Comparison of ENCODE assay signal across 22 cellular contexts in the genomic region with DNA sequence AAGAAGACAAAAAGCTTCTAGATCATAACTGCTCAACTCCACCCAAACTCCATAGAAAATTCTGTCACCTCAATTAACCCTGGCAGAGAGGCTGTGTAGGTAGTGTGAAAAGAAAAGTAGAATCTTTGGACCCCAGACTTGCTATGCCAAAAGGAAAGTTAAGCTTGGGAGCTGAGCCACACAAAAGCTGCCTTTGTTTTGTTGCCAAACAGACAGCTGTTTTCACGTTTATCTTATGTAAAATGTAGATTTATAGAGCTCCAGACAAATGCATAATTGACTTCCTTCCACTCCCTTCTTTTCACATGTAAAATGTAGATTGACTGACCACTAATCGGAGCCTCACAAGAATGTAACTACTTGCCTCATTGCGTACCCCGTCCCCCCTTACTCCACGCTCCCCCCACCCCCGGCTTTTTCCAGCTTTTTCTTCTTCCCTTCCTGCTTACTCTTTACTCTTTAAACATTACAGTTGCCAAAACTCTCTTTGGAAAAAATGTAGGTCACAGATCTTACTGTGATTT.
DNase-seq lines count a peak whose midpoint lies in the region; ATAC-seq and TF ChIP-seq lines count a peak whose summit lies in the region.
"Had no signal": no experiment of that assay in that cellular context is flagged by ENCODE, and none has a peak within 500 bp of the region (broad histone marks: within the 10 kb centered on the region; RNA-seq: fewer than 3 reads in every experiment).

No MANE protein-coding gene starts in this region.

- no peak overlapping the region for H2AFZ ChIP-seq in H9 (ENCODE audit: low read length)
- peak overlapping the region; percentile 73 for H2AFZ ChIP-seq in neural progenitor cell (replicated peaks)

- no peak overlapping the region for H2BK20ac ChIP-seq in H9 (ENCODE audit: low read depth, low read length, poor library complexity, severe bottlenecking)

- no peak overlapping the region for H2BK15ac ChIP-seq in H9 (ENCODE audit: low read depth, low read length)

- H3K27me3 Mint-ChIP-seq in H9 (ENCODE audit: low read depth) = no peaks in the 10 kb centered on the region
- H3K27me3 Mint-ChIP-seq in neural progenitor cell (ENCODE audit: insufficient read depth, low read depth) = no peaks in the 10 kb centered on the region
- H3K27me3 Mint-ChIP-seq: T-cell had no signal

- no peak overlapping the region for H4K91ac ChIP-seq in H9 (ENCODE audit: insufficient read length, low read depth, low read length)

- H2BK5ac ChIP-seq in H9 (ENCODE audit: insufficient read length, low read length) = no peak overlapping the region

- TF ChIP-seq CTCF in H9 (conservative IDR thresholded peaks at IDR 0.05) (no peak), neural progenitor cell (IDR thresholded peaks at IDR 0.05) (no peak)

- H3K9ac ChIP-seq in H9 (ENCODE audit: extremely low read depth, insufficient read length, low read length) = no peak overlapping the region
- no peak overlapping the region for H3K9ac ChIP-seq in iPS-15b (ENCODE audit: low read depth, low read length)
- H3K9ac ChIP-seq in neural progenitor cell = no peak overlapping the region
- H3K9ac ChIP-seq: SK-N-SH had no signal

- H3K9me3 Mint-ChIP-seq in H9 (no peaks in the 10 kb centered on the region), neural progenitor cell (no peaks in the 10 kb centered on the region)

- H3K4me1 Mint-ChIP-seq in H9 = peaks cover 25 to 31% of the 10 kb centered on the region in 2 experiments
- H3K4me1 Mint-ChIP-seq in neural progenitor cell = peaks cover 4% of the 10 kb centered on the region
- H3K4me1 Mint-ChIP-seq: T-cell had no signal

- no peak overlapping the region for H2BK120ac ChIP-seq in H9 (ENCODE audit: low read depth, low read length, poor library complexity, severe bottlenecking)

- peak overlapping the region; percentile 1 for H3K4me3 ChIP-seq in iPS-15b (ENCODE audit: low read depth, low read length)
- no peak overlapping the region for H3K4me3 ChIP-seq in neural progenitor cell

- no peak overlapping the region for H3K23ac ChIP-seq in H9 (ENCODE audit: insufficient read length, low read depth, low read length)

- H3K36me3 ChIP-seq in iPS-15b (ENCODE audit: control insufficient read depth, insufficient read depth, low read length) (no peaks in the 10 kb centered on the region), neural progenitor cell (no peaks in the 10 kb centered on the region)

- H4K5ac ChIP-seq in H9 (ENCODE audit: insufficient read length, low read depth, low read length) = no peak overlapping the region

- H3K27ac ChIP-seq in H9 (ENCODE audit: insufficient read length, low read depth, low read length) (peak overlapping the region; percentile 75), neural progenitor cell (no peak overlapping the region)
- H3K27ac ChIP-seq: C4-2B had no signal

- DNase-seq in H9 (peak; percentile 28), NCI-H69 (lab: John Stamatoyannopoulos, UW) (peak; percentile 13), neural progenitor cell (ENCODE audit: low spot score) (peak; percentile 5), SKM-1 treated with dmso at 0.1 percent for 144 hours (lab: John Stamatoyannopoulos, UW; ENCODE audit: unreplicated experiment) (no peak)
- DNase-seq: AML-193, DND-41, GDM1, KG1, MV-4-11, NCI-H1417, NCI-H187, NCI-H2107, NCI-H345, NCI-H526 treated with DMSO at 0.1 percent for 48 hours, Right ventricle myocardium superior, SK-N-SH, T-cell had no signal

- no peaks in the 10 kb centered on the region for H3K23me2 ChIP-seq in H9 (ENCODE audit: insufficient read length, low read depth, low read length, poor library complexity, severe bottlenecking)

- no peak overlapping the region for H2AK5ac ChIP-seq in H9 (ENCODE audit: insufficient read length, low read length)

- no peak overlapping the region for H3K4ac ChIP-seq in H9 (ENCODE audit: low read depth, low read length)

- H3K4me1 ChIP-seq in H9 (ENCODE audit: insufficient read depth, low read length) (no peaks in the 10 kb centered on the region), iPS-15b (ENCODE audit: control insufficient read depth, insufficient read depth, low read length) (peaks cover 12% of the 10 kb centered on the region), neural progenitor cell (peaks cover 8% of the 10 kb centered on the region)

- H4K8ac ChIP-seq in H9 (replicated peaks; ENCODE audit: insufficient read length, low read depth, low read length) = no peak overlapping the region

- no peak overlapping the region for H3K18ac ChIP-seq in H9 (ENCODE audit: insufficient read length, low read depth, low read length)

- H4K20me1 ChIP-seq in H9 (ENCODE audit: control insufficient read depth, insufficient read depth, insufficient read length) (no peaks in the 10 kb centered on the region), neural progenitor cell (ENCODE audit: low read depth) (no peaks in the 10 kb centered on the region)

- no peak overlapping the region for H3K56ac ChIP-seq in H9 (ENCODE audit: insufficient read length, low read depth, low read length)

- peak overlapping the region; percentile 8 for H3K4me2 ChIP-seq in H9 (ENCODE audit: insufficient read depth, insufficient read length, low read length)
- no peak overlapping the region for H3K4me2 ChIP-seq in neural progenitor cell
- H3K4me2 ChIP-seq: SK-N-SH had no signal

- no peak overlapping the region for H3K14ac ChIP-seq in H9 (ENCODE audit: insufficient read depth, low read length)

- H3K27ac Mint-ChIP-seq in H9 = peak overlapping the region; percentile 69 to 92 (median 88); a peak in 6 of 7 replicates
- H3K27ac Mint-ChIP-seq in neural progenitor cell = no peak overlapping the region
- H3K27ac Mint-ChIP-seq: T-cell had no signal

- no peaks in the 10 kb centered on the region for H3K79me2 ChIP-seq in H9 (ENCODE audit: insufficient read depth, low read length)
- H3K79me2 ChIP-seq in neural progenitor cell (ENCODE audit: low read depth) = no peaks in the 10 kb centered on the region

- no peak overlapping the region for H2BK12ac ChIP-seq in H9 (ENCODE audit: insufficient read length, low read depth, low read length)

- H3K36me3 Mint-ChIP-seq in H9 (ENCODE audit: insufficient read depth in 1 of 3, low read depth in 3 of 3) (no peaks in the 10 kb centered on the region; a peak in 1 of 7 replicates), neural progenitor cell (no peaks in the 10 kb centered on the region)
- H3K36me3 Mint-ChIP-seq: T-cell had no signal

- H3K4me3 Mint-ChIP-seq in H9 (no peak overlapping the region; a peak in 1 of 5 replicates), neural progenitor cell (no peak overlapping the region)
- H3K4me3 Mint-ChIP-seq: T-cell had no signal

- no CpG with 5 or more reads among the region's 6 CpGs for WGBS in H9 (ENCODE audit: extremely low coverage, insufficient read length, low lambda C conversion rate)

- no peak overlapping the region for H3T11ph ChIP-seq in H9 (ENCODE audit: low read length)

- H3K27me3 ChIP-seq in H9 (ENCODE audit: insufficient read depth, low read length) (no peaks in the 10 kb centered on the region), iPS-15b (ENCODE audit: control insufficient read depth, insufficient read depth, low read length) (no peaks in the 10 kb centered on the region), neural progenitor cell (no peaks in the 10 kb centered on the region)

- H3F3A ChIP-seq in neural progenitor cell (ENCODE audit: low read depth) = no peaks in the 10 kb centered on the region

- ATAC-seq in HG03439 (IDR thresholded peaks at IDR 0.05; ENCODE audit: unreplicated experiment) (no peak), HG03108 (IDR thresholded peaks at IDR 0.05; ENCODE audit: unreplicated experiment) (no peak)
- ATAC-seq: HCT116, T-cell had no signal

- no peaks in the 10 kb centered on the region for H3K9me3 ChIP-seq in H9 (ENCODE audit: control insufficient read depth, low read depth, low read length)
- H3K9me3 ChIP-seq in iPS-15b (ENCODE audit: control insufficient read depth, insufficient read depth, low read length) = no peaks in the 10 kb centered on the region
- no peaks in the 10 kb centered on the region for H3K9me3 ChIP-seq in neural progenitor cell (ENCODE audit: low read depth)
- H3K9me3 ChIP-seq: SK-N-SH had no signal

- H3K79me1 ChIP-seq in H9 (ENCODE audit: insufficient read depth, low read depth, low read length, poor library complexity, severe bottlenecking) = no peaks in the 10 kb centered on the region
